Comparison of ENCODE assay signal across 19 cellular contexts in genomic region chr14:104717646-104718045, GRCh38. TPM values are rescaled to one million over a fixed set of nuclear protein-coding genes. Genes with fewer than 3 reads are reported as not detected.
DNase-seq lines count a peak whose midpoint lies in the region; ATAC-seq, FAIRE-seq and TF ChIP-seq lines count a peak whose summit lies in the region.
"Had no signal": no experiment of that assay in that cellular context is flagged by ENCODE, and none has a peak within 500 bp of the region (broad histone marks: within the 10 kb centered on the region; RNA-seq: fewer than 3 reads in every experiment).

No MANE protein-coding gene starts in this region.

- no peaks in the 10 kb centered on the region for H3K27me3 ChIP-seq in BLaER1 treated with 17β-estradiol and CSF1 and Interleukin-3, amounts not matched to agents 10 nM and 100 nM
- H3K27me3 ChIP-seq in dorsolateral prefrontal cortex = no peaks in the 10 kb centered on the region
- H3K27me3 ChIP-seq: SJSA1 had no signal

- H3K4me3 Mint-ChIP-seq in stimulated activated memory B cell treated with anti-CD40 and anti-IgM and Interleukin-4, amounts not matched to agents 10 μg/mL and 1 μg/mL and 100 μg/mL, for 72 hours = no peak overlapping the region
- H3K4me3 Mint-ChIP-seq: CD8-positive, alpha-beta memory T cell; GM23338 had no signal

- TF ChIP-seq CTCF in dorsolateral prefrontal cortex (IDR thresholded peaks at IDR 0.05 in 54 of 56, conservative IDR thresholded peaks at IDR 0.05 in 2 of 56; ENCODE audit: low read depth in 1 of 56, partially characterized antibody in 56 of 56) = no peak

- peaks cover 10% of the 10 kb centered on the region for H3K4me1 Mint-ChIP-seq in stimulated activated memory B cell treated with anti-CD40 and anti-IgM and Interleukin-4, amounts not matched to agents 10 μg/mL and 1 μg/mL and 100 μg/mL, for 72 hours

- no peaks in the 10 kb centered on the region for H3K9me3 ChIP-seq in BLaER1 treated with 17β-estradiol and CSF1 and Interleukin-3, amounts not matched to agents 10 nM and 100 nM (replicated peaks in 1 of 11)
- H3K9me3 ChIP-seq: SJSA1 had no signal

- peak overlapping the region in 1 of 10 experiments; percentile 29; a peak in 1 of 20 replicates for H3K4me3 ChIP-seq in BLaER1 treated with 17β-estradiol and CSF1 and Interleukin-3, amounts not matched to agents 10 nM and 100 nM
- H3K4me3 ChIP-seq in dorsolateral prefrontal cortex = no peak overlapping the region
- H3K4me3 ChIP-seq: GM23338, SJSA1 had no signal

- no peak for ATAC-seq in stimulated activated memory B cell treated with anti-CD40 and anti-IgM and Interleukin-4, amounts not matched to agents 10 μg/mL and 1 μg/mL and 100 μg/mL, for 72 hours
- ATAC-seq: GM23338 had no signal

- H3K27ac Mint-ChIP-seq in stimulated activated memory B cell treated with anti-CD40 and anti-IgM and Interleukin-4, amounts not matched to agents 10 μg/mL and 1 μg/mL and 100 μg/mL, for 72 hours = peak overlapping the region; percentile 28
- H3K27ac Mint-ChIP-seq: GM23338 had no signal

- H3K36me3 ChIP-seq in BLaER1 treated with 17β-estradiol and CSF1 and Interleukin-3, amounts not matched to agents 10 nM and 100 nM = peaks cover 51 to 72% (median 64%) of the 10 kb centered on the region in 11 experiments

- H3K4me2 ChIP-seq in BLaER1 treated with 17β-estradiol and CSF1 and Interleukin-3, amounts not matched to agents 10 nM and 100 nM = peak overlapping the region; percentile 38 to 90 (median 73); a peak in 21 of 22 replicates
- H3K4me2 ChIP-seq: GM23338 had no signal

- H4K20me1 ChIP-seq in BLaER1 treated with 17β-estradiol and CSF1 and Interleukin-3, amounts not matched to agents 10 nM and 100 nM = peaks cover 9 to 76% (median 28%) of the 10 kb centered on the region in 11 experiments; a peak in 20 of 22 replicates

- FAIRE-seq in urothelium cell line (lab: Jason Lieb, UNC) = no peak
- FAIRE-seq: HTR-8/SVneo had no signal

- H3K36me3 Mint-ChIP-seq in stimulated activated memory B cell treated with anti-CD40 and anti-IgM and Interleukin-4, amounts not matched to agents 10 μg/mL and 1 μg/mL and 100 μg/mL, for 72 hours = peaks cover 24% of the 10 kb centered on the region

- H3K27ac ChIP-seq in BLaER1 treated with 17β-estradiol and CSF1 and Interleukin-3, amounts not matched to agents 10 nM and 100 nM = peak overlapping the region in 8 of 11 experiments; percentile 26 to 66 (median 48); a peak in 14 of 22 replicates
- peak overlapping the region in 52 of 59 donors; percentile 3 to 87 (median 64) for H3K27ac ChIP-seq in dorsolateral prefrontal cortex
- H3K27ac ChIP-seq: SJSA1 had no signal

- DNase-seq in NCI-H2227 (lab: John Stamatoyannopoulos, UW; ENCODE audit: unreplicated experiment) (peak; percentile 40), dorsolateral prefrontal cortex (no peak), urothelium cell line (ENCODE audit: low spot score) (no peak), glomerular visceral epithelial cell (ENCODE audit: extremely low spot score) (no peak), NCI-H748 (lab: John Stamatoyannopoulos, UW; ENCODE audit: unreplicated experiment) (no peak), SW480 (ENCODE audit: low spot score) (no peak)
- DNase-seq: ACHN; CD8-positive, alpha-beta memory T cell; DMS 273 treated with DMSO at 0.1 percent for 48 hours; NCI-H1048; NCI-H146; NCI-H2081 treated with DMSO at 0.1 percent for 48 hours; NCI-H446 treated with DMSO at 0.1 percent for 48 hours; NCI-H774 had no signal

- no peaks in the 10 kb centered on the region for H3K27me3 Mint-ChIP-seq in stimulated activated memory B cell treated with anti-CD40 and anti-IgM and Interleukin-4, amounts not matched to agents 10 μg/mL and 1 μg/mL and 100 μg/mL, for 72 hours
- H3K27me3 Mint-ChIP-seq: CD8-positive, alpha-beta memory T cell had no signal

- intact Hi-C loops in dorsolateral prefrontal cortex (cut with DNase I) = no loop called here

- peaks cover 45 to 82% (median 78%) of the 10 kb centered on the region in 10 experiments for H3K4me1 ChIP-seq in BLaER1 treated with 17β-estradiol and CSF1 and Interleukin-3, amounts not matched to agents 10 nM and 100 nM
- H3K4me1 ChIP-seq: SJSA1 had no signal

- H3K9me3 Mint-ChIP-seq in stimulated activated memory B cell treated with anti-CD40 and anti-IgM and Interleukin-4, amounts not matched to agents 10 μg/mL and 1 μg/mL and 100 μg/mL, for 72 hours = no peaks in the 10 kb centered on the region
- H3K9me3 Mint-ChIP-seq: CD8-positive, alpha-beta memory T cell; GM23338 had no signal

- peak overlapping the region in 8 of 11 experiments; percentile 33 to 68 (median 46); a peak in 12 of 22 replicates for H3K9ac ChIP-seq in BLaER1 treated with 17β-estradiol and CSF1 and Interleukin-3, amounts not matched to agents 10 nM and 100 nM

RNA-seq across cellular contexts. Expression of gene ADSS1, which starts 6.4 kb away (rescaled TPM):
- total RNA-seq in dorsolateral prefrontal cortex = 10 to 100 TPM in 62 of 120 experiments, 1 to 10 TPM in 58; 4.2 to 28.9 (median 10.3) TPM

RNA-seq across cellular contexts. Expression of gene INF2, which starts 28.2 kb away (rescaled TPM):
- 100 to 1,000 TPM in 97 of 120 experiments, 10 to 100 TPM in 23; 69.5 to 290 (median 127) TPM for total RNA-seq in dorsolateral prefrontal cortex

RNA-seq across cellular contexts. Expression of gene SIVA1, which starts 35.3 kb away (rescaled TPM):
- 10 to 100 TPM; 23.3 to 52.5 (median 36.1) TPM for total RNA-seq in dorsolateral prefrontal cortex
